ENCODE assay signal across 2 cellular contexts in the genomic region with DNA sequence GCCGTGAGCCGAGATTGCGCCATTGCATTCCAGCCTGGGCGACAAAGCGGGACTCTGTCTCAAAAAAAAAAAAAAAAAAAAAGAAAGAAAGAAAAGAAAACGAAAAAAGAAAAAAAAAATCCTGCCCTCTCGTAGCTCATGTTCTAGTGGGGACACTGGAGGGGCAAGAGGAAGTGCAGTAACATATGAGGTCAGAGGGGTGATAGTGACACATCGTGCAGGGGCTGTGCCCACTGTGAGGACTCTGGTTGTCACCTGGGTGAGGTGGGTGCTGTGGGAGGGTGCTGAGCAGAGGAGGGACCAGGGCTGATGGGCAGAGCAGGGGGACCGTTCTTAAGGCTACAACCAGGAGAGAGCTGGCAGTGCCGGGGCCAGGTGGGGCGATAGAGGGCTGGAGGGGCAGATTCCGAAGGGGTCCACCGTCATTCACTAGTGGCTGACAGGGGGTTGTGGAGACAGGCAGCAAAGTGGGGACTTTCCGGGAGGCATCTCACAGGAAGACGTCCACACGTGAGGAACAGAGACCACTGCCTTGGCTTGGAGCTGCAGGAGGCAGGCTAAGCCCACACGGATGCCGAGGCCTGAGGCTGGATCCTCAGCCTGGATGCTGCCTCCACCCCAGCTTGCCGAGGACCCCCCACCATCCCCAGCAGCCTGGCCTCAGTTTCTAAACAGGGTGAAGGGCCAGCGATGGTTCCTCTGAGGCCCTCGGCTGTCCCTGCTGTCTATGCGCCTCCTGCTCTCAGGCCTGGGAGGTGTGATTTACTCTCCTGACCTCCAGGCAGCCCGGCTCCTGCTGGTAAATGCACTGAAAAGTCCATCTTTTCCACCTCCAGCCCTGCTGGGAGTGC.
TF ChIP-seq lines count a peak whose summit lies in the region.

No MANE protein-coding gene starts in this region.

TF ChIP-seq in SK-N-SH, 30 proteins besides CTCF, POLR2A, EP300 and RAD21 (continued from another document):
- TF ChIP-seq, protein P1, sequence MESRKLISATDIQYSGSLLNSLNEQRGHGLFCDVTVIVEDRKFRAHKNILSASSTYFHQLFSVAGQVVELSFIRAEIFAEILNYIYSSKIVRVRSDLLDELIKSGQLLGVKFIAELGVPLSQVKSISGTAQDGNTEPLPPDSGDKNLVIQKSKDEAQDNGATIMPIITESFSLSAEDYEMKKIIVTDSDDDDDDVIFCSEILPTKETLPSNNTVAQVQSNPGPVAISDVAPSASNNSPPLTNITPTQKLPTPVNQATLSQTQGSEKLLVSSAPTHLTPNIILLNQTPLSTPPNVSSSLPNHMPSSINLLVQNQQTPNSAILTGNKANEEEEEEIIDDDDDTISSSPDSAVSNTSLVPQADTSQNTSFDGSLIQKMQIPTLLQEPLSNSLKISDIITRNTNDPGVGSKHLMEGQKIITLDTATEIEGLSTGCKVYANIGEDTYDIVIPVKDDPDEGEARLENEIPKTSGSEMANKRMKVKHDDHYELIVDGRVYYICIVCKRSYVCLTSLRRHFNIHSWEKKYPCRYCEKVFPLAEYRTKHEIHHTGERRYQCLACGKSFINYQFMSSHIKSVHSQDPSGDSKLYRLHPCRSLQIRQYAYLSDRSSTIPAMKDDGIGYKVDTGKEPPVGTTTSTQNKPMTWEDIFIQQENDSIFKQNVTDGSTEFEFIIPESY (IDR thresholded peaks at IDR 0.05; ENCODE audit: borderline replicate concordance, low read depth) = no peak
- TF ChIP-seq, protein P2, sequence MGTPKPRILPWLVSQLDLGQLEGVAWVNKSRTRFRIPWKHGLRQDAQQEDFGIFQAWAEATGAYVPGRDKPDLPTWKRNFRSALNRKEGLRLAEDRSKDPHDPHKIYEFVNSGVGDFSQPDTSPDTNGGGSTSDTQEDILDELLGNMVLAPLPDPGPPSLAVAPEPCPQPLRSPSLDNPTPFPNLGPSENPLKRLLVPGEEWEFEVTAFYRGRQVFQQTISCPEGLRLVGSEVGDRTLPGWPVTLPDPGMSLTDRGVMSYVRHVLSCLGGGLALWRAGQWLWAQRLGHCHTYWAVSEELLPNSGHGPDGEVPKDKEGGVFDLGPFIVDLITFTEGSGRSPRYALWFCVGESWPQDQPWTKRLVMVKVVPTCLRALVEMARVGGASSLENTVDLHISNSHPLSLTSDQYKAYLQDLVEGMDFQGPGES (IDR thresholded peaks at IDR 0.05; ENCODE audit: low read depth, low read length) = no peak
- TF ChIP-seq MXI1 (IDR thresholded peaks at IDR 0.05; ENCODE audit: low read depth, low read length) (no peak), SMC3 (IDR thresholded peaks at IDR 0.05; ENCODE audit: low read depth, low read length) (no peak)

TF ChIP-seq in SK-N-SH treated with all-trans-retinoic acid at 6 μM for 48 hours, 23 proteins besides CTCF, POLR2A, EP300 and RAD21 (continued from another document):
- TF ChIP-seq, protein P3, sequence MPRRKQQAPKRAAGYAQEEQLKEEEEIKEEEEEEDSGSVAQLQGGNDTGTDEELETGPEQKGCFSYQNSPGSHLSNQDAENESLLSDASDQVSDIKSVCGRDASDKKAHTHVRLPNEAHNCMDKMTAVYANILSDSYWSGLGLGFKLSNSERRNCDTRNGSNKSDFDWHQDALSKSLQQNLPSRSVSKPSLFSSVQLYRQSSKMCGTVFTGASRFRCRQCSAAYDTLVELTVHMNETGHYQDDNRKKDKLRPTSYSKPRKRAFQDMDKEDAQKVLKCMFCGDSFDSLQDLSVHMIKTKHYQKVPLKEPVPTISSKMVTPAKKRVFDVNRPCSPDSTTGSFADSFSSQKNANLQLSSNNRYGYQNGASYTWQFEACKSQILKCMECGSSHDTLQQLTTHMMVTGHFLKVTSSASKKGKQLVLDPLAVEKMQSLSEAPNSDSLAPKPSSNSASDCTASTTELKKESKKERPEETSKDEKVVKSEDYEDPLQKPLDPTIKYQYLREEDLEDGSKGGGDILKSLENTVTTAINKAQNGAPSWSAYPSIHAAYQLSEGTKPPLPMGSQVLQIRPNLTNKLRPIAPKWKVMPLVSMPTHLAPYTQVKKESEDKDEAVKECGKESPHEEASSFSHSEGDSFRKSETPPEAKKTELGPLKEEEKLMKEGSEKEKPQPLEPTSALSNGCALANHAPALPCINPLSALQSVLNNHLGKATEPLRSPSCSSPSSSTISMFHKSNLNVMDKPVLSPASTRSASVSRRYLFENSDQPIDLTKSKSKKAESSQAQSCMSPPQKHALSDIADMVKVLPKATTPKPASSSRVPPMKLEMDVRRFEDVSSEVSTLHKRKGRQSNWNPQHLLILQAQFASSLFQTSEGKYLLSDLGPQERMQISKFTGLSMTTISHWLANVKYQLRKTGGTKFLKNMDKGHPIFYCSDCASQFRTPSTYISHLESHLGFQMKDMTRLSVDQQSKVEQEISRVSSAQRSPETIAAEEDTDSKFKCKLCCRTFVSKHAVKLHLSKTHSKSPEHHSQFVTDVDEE (CRISPR knock-in tag; IDR thresholded peaks at IDR 0.05) = no peak
